In genomic region chr4:10461091-10461849, GRCh38 we compare ENCODE assay signal across 8 cellular contexts. TPM values are rescaled to one million over a fixed set of nuclear protein-coding genes. Genes with fewer than 3 reads are reported as not detected.
DNase-seq lines count a peak whose midpoint lies in the region; ATAC-seq and TF ChIP-seq lines count a peak whose summit lies in the region.

No MANE protein-coding gene starts in this region.

- intact Hi-C loops in transverse colon (cut with DNase I; ENCODE audit: low total_unique reads): no loop called here

- H3K4me1 ChIP-seq in NT2/D1 (ENCODE audit: insufficient read depth, insufficient read length) (no peaks in the 10 kb centered on the region), transverse colon (peaks cover 2 to 22% (median 9%) of the 10 kb centered on the region in 4 donors)

- H3K9me3 ChIP-seq in NT2/D1 (ENCODE audit: insufficient read depth, low read length): 0 out of 2 replicates have a peak, but pooled peaks cover 4% of the 10 kb centered on the region
- H3K9me3 ChIP-seq in transverse colon: no peaks in the 10 kb centered on the region

- H3K27ac ChIP-seq in transverse colon: no peak overlapping the region

- peak; percentile 51 for DNase-seq in NT2/D1 (ENCODE audit: low read depth, low spot score)
- peak; percentile 45 to 63 for DNase-seq in activated T-helper 1 cell treated with anti-CD3 and anti-CD28 coated beads, Interleukin-2, amount 50 U/mL, for 16 hours (ENCODE audit: low read depth in 1 of 2, low spot score in 1 of 2)
- peak; percentile 51 for DNase-seq in fibroblast of villous mesenchyme (ENCODE audit: low read depth)
- DNase-seq in omental fat pad (ENCODE audit: low spot score): no peak
- DNase-seq in transverse colon: peak; percentile 57
- DNase-seq in NCI-H146 treated with DMSO at 0.1 percent for 48 hours (lab: John Stamatoyannopoulos, UW; ENCODE audit: unreplicated experiment): no peak

- no peak for TF ChIP-seq POLR2A in transverse colon (IDR thresholded peaks at IDR 0.05)

- no peak for TF ChIP-seq EP300 in transverse colon (IDR thresholded peaks at IDR 0.05; ENCODE audit: low read depth)

- TF ChIP-seq CTCF in fibroblast of villous mesenchyme (IDR thresholded peaks at IDR 0.05; ENCODE audit: insufficient read depth, low read depth, low read length) (peak; percentile 87), omental fat pad (IDR thresholded peaks at IDR 0.05) (peak in 2 of 3 donors; percentile 29 to 36), transverse colon (IDR thresholded peaks at IDR 0.05) (peak; percentile 45 to 98 (median 87))

- H3K36me3 ChIP-seq in NT2/D1 (ENCODE audit: insufficient read depth, insufficient read length, low read length) (no peaks in the 10 kb centered on the region), transverse colon (no peaks in the 10 kb centered on the region)

- peak overlapping the region; percentile 47 for H3K4me3 ChIP-seq in NT2/D1 (ENCODE audit: insufficient read length, low read depth)
- peak overlapping the region; percentile 44 for H3K4me3 ChIP-seq in fibroblast of villous mesenchyme (ENCODE audit: low read depth, low read length)
- peak overlapping the region in 1 of 4 donors; percentile 39 for H3K4me3 ChIP-seq in transverse colon

- H3K27me3 ChIP-seq in NT2/D1 (ENCODE audit: insufficient read depth, insufficient read length) (peaks cover 57% of the 10 kb centered on the region), transverse colon (peaks cover 55% of the 10 kb centered on the region)

- in situ Hi-C loops in transverse colon (cut with MboI; ENCODE audit: low pct_ligation_motif_present in 1 of 4, low pct_unique_long_range_greater_than_20kb in 1 of 4, low sequenced_read_pairs in 3 of 4): no loop called here

- 13% methylated on average over 68 of the region's 72 CpGs; no CpG with 5 or more reads in 1 of the 2 donors for WGBS in transverse colon (ENCODE audit: low coverage in 1 of 2), 2 donors

- peak; percentile 38 for ATAC-seq in GM18499 (IDR thresholded peaks at IDR 0.05; ENCODE audit: insufficient read depth, unreplicated experiment)
- peak; percentile 48 for ATAC-seq in HG02840 (IDR thresholded peaks at IDR 0.05; ENCODE audit: low FRiP score, unreplicated experiment)
- ATAC-seq in omental fat pad (ENCODE audit: low FRiP score): peak; percentile 60

- H3K9ac ChIP-seq in NT2/D1 (ENCODE audit: insufficient read length, low read depth): peak overlapping the region; percentile 74

RNA-seq across cellular contexts. Expression of gene ZNF518B, which starts 4.0 kb away (rescaled TPM):
- total RNA-seq in fibroblast of villous mesenchyme (30.3 and 44.0 TPM in 2 replicates), omental fat pad (10 to 100 TPM; 14.4 to 34.2 (median 22.6) TPM), transverse colon (10 to 100 TPM in 2 of 4 donors, 1 to 10 TPM in 2; 3.2 to 23.5 (median 12.5) TPM)

Comparison
In these comparisons a context has a peak if more than half of its experiments do, and no peak if none do; other contexts are left out.
1. DNase-seq: peak in NT2/D1 (single experiment), activated T-helper 1 cell treated with anti-CD3 and anti-CD28 coated beads, Interleukin-2, amount 50 U/mL, for 16 hours (2 of 2), fibroblast of villous mesenchyme (single experiment) and transverse colon (single experiment); none in omental fat pad (single experiment) and NCI-H146 treated with DMSO at 0.1 percent for 48 hours (single experiment).
2. CTCF ChIP-seq: peak in every context shown above with its lines; median percentile 87 in fibroblast of villous mesenchyme; 87 in transverse colon; 32 in omental fat pad.
3. Peak in every context shown above with its lines, with median percentiles within 50 percentile points of each other: ATAC-seq.